In genomic region chr3:5055352-5056004, GRCh38 we compare ENCODE assay signal across 14 cellular contexts.
A peak's percentile ranks its signal among the peaks of the same experiment; 100 is the strongest.
DNase-seq lines count a peak whose midpoint lies in the region; ATAC-seq and TF ChIP-seq lines count a peak whose summit lies in the region.
"Had no signal": no experiment of that assay in that cellular context is flagged by ENCODE, and none has a peak within 500 bp of the region (broad histone marks: within the 10 kb centered on the region; RNA-seq: fewer than 3 reads in every experiment).

No MANE protein-coding gene starts in this region.

- H3K27me3 Mint-ChIP-seq in activated T-helper 2 cell treated with anti-CD3 and anti-CD28 coated beads, Interferon-gamma antibody, Interleukin-2, Interleukin-4, amounts not matched to agents 10 μg/mL and 5 μg/mL and 100 μg/mL, durations not matched to agents 14 hours and 24 hours and 36 hours (ENCODE audit: low read depth): peaks cover 2% of the 10 kb centered on the region
- no peaks in the 10 kb centered on the region for H3K27me3 Mint-ChIP-seq in naive thymus-derived CD4-positive, alpha-beta T cell
- no peaks in the 10 kb centered on the region for H3K27me3 Mint-ChIP-seq in mesothelial cell of epicardium (ENCODE audit: low read depth)

- H3K4me3 ChIP-seq in naive thymus-derived CD4-positive, alpha-beta T cell (ENCODE audit: low read length): no peak overlapping the region

- intact Hi-C loops in activated T-helper 2 cell treated with anti-CD3 and anti-CD28 coated beads, Interferon-gamma antibody, Interleukin-2, Interleukin-4, amounts not matched to agents 10 μg/mL and 5 μg/mL and 100 μg/mL, durations not matched to agents 14 hours and 24 hours and 36 hours (cut with micrococcal nuclease): loop anchor here (2.0 to 5.0 kb wide), 5 partner anchors 17 to 208 kb away; no protein-coding TSS in a partner anchor
- intact Hi-C loops in naive thymus-derived CD4-positive, alpha-beta T cell (cut with micrococcal nuclease): loop anchor here (2.0 to 10.0 kb wide), 5 partner anchors 29 to 561 kb away; partner anchors contain the start of gene ITPR1 (in 1 of the 2)

- no peak for TF ChIP-seq CTCF in mesothelial cell of epicardium (IDR thresholded peaks at IDR 0.05; ENCODE audit: unreplicated experiment)

- H3K36me3 ChIP-seq in naive thymus-derived CD4-positive, alpha-beta T cell (ENCODE audit: control insufficient read depth in 2 of 3, insufficient read depth in 3 of 3, low read length in 3 of 3): no peaks in the 10 kb centered on the region

- peak; percentile 49 for ATAC-seq in naive thymus-derived CD4-positive, alpha-beta T cell

- no peaks in the 10 kb centered on the region for H3K27me3 ChIP-seq in naive thymus-derived CD4-positive, alpha-beta T cell (ENCODE audit: control insufficient read depth in 2 of 2, insufficient read depth in 2 of 2, low read length in 2 of 2)

- CTCF ChIA-PET in naive thymus-derived CD4-positive, alpha-beta T cell (lab: Charles Lee): interaction anchor here (1.1 to 2.1 kb wide), 4 partner anchors 233 to 704 kb away, joined by 3 to 16 read pairs (median 4); no protein-coding TSS in a partner anchor

- POLR2A ChIA-PET in naive thymus-derived CD4-positive, alpha-beta T cell (lab: Charles Lee): no interaction called here

- DNase-seq in AML-193 (lab: John Stamatoyannopoulos, UW) (peak; percentile 74 to 81), KG1 (lab: John Stamatoyannopoulos, UW) (peak; percentile 43), GOT3 (lab: John Stamatoyannopoulos, UW) (no peak), mesothelial cell of epicardium (ENCODE audit: low spot score in 2 of 2, unreplicated experiment in 2 of 2) (no peak), hepatic stellate cell (ENCODE audit: low spot score) (no peak), NCI-H2196 treated with DMSO at 0.1 percent for 48 hours (lab: John Stamatoyannopoulos, UW; ENCODE audit: unreplicated experiment) (no peak)
- no peak for DNase-seq in activated T-helper 2 cell treated with anti-CD3 and anti-CD28 coated beads, Interferon-gamma antibody, Interleukin-2, Interleukin-4, amounts not matched to agents 10 μg/mL and 5 μg/mL and 100 μg/mL, durations not matched to agents 14 hours and 24 hours and 36 hours (ENCODE audit: low spot score)
- DNase-seq in naive thymus-derived CD4-positive, alpha-beta T cell: no peak
- DNase-seq: activated CD4-positive, alpha-beta memory T cell treated with anti-CD3 and anti-CD28 coated beads, Interleukin-2, amount 10 ng/mL, durations not matched to agents 7 days and 5 days; dermis blood vessel endothelial cell; DND-41; NCI-H146; NCI-H774; small intestine had no signal

- H3K4me3 Mint-ChIP-seq in activated T-helper 2 cell treated with anti-CD3 and anti-CD28 coated beads, Interferon-gamma antibody, Interleukin-2, Interleukin-4, amounts not matched to agents 10 μg/mL and 5 μg/mL and 100 μg/mL, durations not matched to agents 14 hours and 24 hours and 36 hours (ENCODE audit: low read depth): no peak overlapping the region
- peak overlapping the region in 1 of 10 donors; percentile 41 for H3K4me3 Mint-ChIP-seq in naive thymus-derived CD4-positive, alpha-beta T cell
- no peak overlapping the region for H3K4me3 Mint-ChIP-seq in mesothelial cell of epicardium
- H3K4me3 Mint-ChIP-seq: activated CD4-positive, alpha-beta memory T cell treated with anti-CD3 and anti-CD28 coated beads, Interleukin-2, amount 10 ng/mL, durations not matched to agents 7 days and 5 days had no signal

- no peaks in the 10 kb centered on the region for H3K9me3 Mint-ChIP-seq in activated T-helper 2 cell treated with anti-CD3 and anti-CD28 coated beads, Interferon-gamma antibody, Interleukin-2, Interleukin-4, amounts not matched to agents 10 μg/mL and 5 μg/mL and 100 μg/mL, durations not matched to agents 14 hours and 24 hours and 36 hours
- no peaks in the 10 kb centered on the region for H3K9me3 Mint-ChIP-seq in naive thymus-derived CD4-positive, alpha-beta T cell
- H3K9me3 Mint-ChIP-seq in mesothelial cell of epicardium: no peaks in the 10 kb centered on the region
- H3K9me3 Mint-ChIP-seq: activated CD4-positive, alpha-beta memory T cell treated with anti-CD3 and anti-CD28 coated beads, Interleukin-2, amount 10 ng/mL, durations not matched to agents 7 days and 5 days had no signal

- no peaks in the 10 kb centered on the region for H3K4me1 ChIP-seq in naive thymus-derived CD4-positive, alpha-beta T cell (ENCODE audit: control insufficient read depth in 2 of 2, insufficient read depth in 2 of 2, low read length in 2 of 2)

- peak overlapping the region; percentile 42 for H3K27ac Mint-ChIP-seq in activated T-helper 2 cell treated with anti-CD3 and anti-CD28 coated beads, Interferon-gamma antibody, Interleukin-2, Interleukin-4, amounts not matched to agents 10 μg/mL and 5 μg/mL and 100 μg/mL, durations not matched to agents 14 hours and 24 hours and 36 hours
- peak overlapping the region in 4 of 9 donors; percentile 18 to 73 (median 22) for H3K27ac Mint-ChIP-seq in naive thymus-derived CD4-positive, alpha-beta T cell
- H3K27ac Mint-ChIP-seq in mesothelial cell of epicardium: no peak overlapping the region
- H3K27ac Mint-ChIP-seq: activated CD4-positive, alpha-beta memory T cell treated with anti-CD3 and anti-CD28 coated beads, Interleukin-2, amount 10 ng/mL, durations not matched to agents 7 days and 5 days had no signal

- H3K9me3 ChIP-seq in naive thymus-derived CD4-positive, alpha-beta T cell (ENCODE audit: control insufficient read depth in 2 of 3, low read length in 3 of 3): no peaks in the 10 kb centered on the region

- H3K27ac ChIP-seq in naive thymus-derived CD4-positive, alpha-beta T cell (ENCODE audit: low read depth, low read length): no peak overlapping the region

- peaks cover 4% of the 10 kb centered on the region for H3K36me3 Mint-ChIP-seq in activated T-helper 2 cell treated with anti-CD3 and anti-CD28 coated beads, Interferon-gamma antibody, Interleukin-2, Interleukin-4, amounts not matched to agents 10 μg/mL and 5 μg/mL and 100 μg/mL, durations not matched to agents 14 hours and 24 hours and 36 hours (ENCODE audit: low read depth)
- H3K36me3 Mint-ChIP-seq in naive thymus-derived CD4-positive, alpha-beta T cell: no peaks in the 10 kb centered on the region
- no peaks in the 10 kb centered on the region for H3K36me3 Mint-ChIP-seq in mesothelial cell of epicardium

- peaks cover 44% of the 10 kb centered on the region for H3K4me1 Mint-ChIP-seq in activated T-helper 2 cell treated with anti-CD3 and anti-CD28 coated beads, Interferon-gamma antibody, Interleukin-2, Interleukin-4, amounts not matched to agents 10 μg/mL and 5 μg/mL and 100 μg/mL, durations not matched to agents 14 hours and 24 hours and 36 hours (ENCODE audit: low read depth)
- peaks cover 0 to 58% (median 0%) of the 10 kb centered on the region in 7 donors for H3K4me1 Mint-ChIP-seq in naive thymus-derived CD4-positive, alpha-beta T cell
- peaks cover 25% of the 10 kb centered on the region for H3K4me1 Mint-ChIP-seq in mesothelial cell of epicardium

Comparison
In these comparisons a context has a peak if more than half of its experiments do, and no peak if none do; other contexts are left out.
1. DNase-seq: peak in AML-193 (2 of 2) and KG1 (single experiment); none in activated T-helper 2 cell treated with anti-CD3 and anti-CD28 coated beads, Interferon-gamma antibody, Interleukin-2, Interleukin-4, amounts not matched to agents 10 μg/mL and 5 μg/mL and 100 μg/mL, durations not matched to agents 14 hours and 24 hours and 36 hours (single experiment), naive thymus-derived CD4-positive, alpha-beta T cell (0 of 9), GOT3 (single experiment), mesothelial cell of epicardium (0 of 2), hepatic stellate cell (single experiment) and NCI-H2196 treated with DMSO at 0.1 percent for 48 hours (single experiment).